In genomic region chr5:151204051-151204450, GRCh38 we compare ENCODE assay signal across 14 cellular contexts.
"Had no signal": no experiment of that assay in that cellular context is flagged by ENCODE, and none has a peak within 500 bp of the region (broad histone marks: within the 10 kb centered on the region; RNA-seq: fewer than 3 reads in every experiment).

No MANE protein-coding gene starts in this region.

- H3K27ac Mint-ChIP-seq: activated naive CD8-positive, alpha-beta T cell treated with anti-CD3 and anti-CD28 coated beads, Interleukin-2, amount 50 U/mL, for 24 hours; T-helper 2 cell treated with Interferon-gamma antibody and Interleukin-4, amounts not matched to agents 5 μg/mL and 100 μg/mL, for 36 hours had no signal

- H3K27me3 ChIP-seq: cardiac muscle cell, pancreas, uterus had no signal

- H3K4me1 ChIP-seq: uterus had no signal

- H3K4me3 ChIP-seq: cardiac muscle cell, pancreas, uterus had no signal

- ATAC-seq: activated naive CD8-positive, alpha-beta T cell treated with anti-CD3 and anti-CD28 coated beads, Interleukin-2, amount 50 U/mL, for 24 hours; left colon; pancreas had no signal

- H3K9me3 ChIP-seq: pancreas, uterus had no signal

- H3K4me3 Mint-ChIP-seq: activated naive CD8-positive, alpha-beta T cell treated with anti-CD3 and anti-CD28 coated beads, Interleukin-2, amount 50 U/mL, for 24 hours; T-helper 2 cell treated with Interferon-gamma antibody and Interleukin-4, amounts not matched to agents 5 μg/mL and 100 μg/mL, for 36 hours had no signal

- H3K36me3 ChIP-seq: uterus had no signal

- DNase-seq: activated CD4-positive, alpha-beta T cell treated with anti-CD3 and anti-CD28 coated beads, Interleukin-2, amount 50 U/mL, for 4 hours; activated CD4-positive, CD25-positive, alpha-beta regulatory T cell treated with anti-CD3 and anti-CD28 coated beads, Interleukin-2, amount 50 U/mL, for 72 hours; activated gamma-delta T cell; activated naive CD8-positive, alpha-beta T cell treated with anti-CD3 and anti-CD28 coated beads, Interleukin-2, amount 50 U/mL, for 24 hours; foreskin melanocyte; left colon; mammary epithelial cell; retina; stimulated activated CD4-positive, alpha-beta T cell treated with anti-CD3 and anti-CD28 coated beads, Interleukin-4, amount 100 ng/mL, for 1 hour; SW 1271; uterus had no signal

- H3K27ac ChIP-seq: cardiac muscle cell, pancreas, uterus had no signal

- H3K27me3 Mint-ChIP-seq: activated naive CD8-positive, alpha-beta T cell treated with anti-CD3 and anti-CD28 coated beads, Interleukin-2, amount 50 U/mL, for 24 hours had no signal

- H3K9me3 Mint-ChIP-seq: activated naive CD8-positive, alpha-beta T cell treated with anti-CD3 and anti-CD28 coated beads, Interleukin-2, amount 50 U/mL, for 24 hours; T-helper 2 cell treated with Interferon-gamma antibody and Interleukin-4, amounts not matched to agents 5 μg/mL and 100 μg/mL, for 36 hours had no signal
